13 cellular contexts compared by ENCODE assay signal in the genomic region with DNA sequence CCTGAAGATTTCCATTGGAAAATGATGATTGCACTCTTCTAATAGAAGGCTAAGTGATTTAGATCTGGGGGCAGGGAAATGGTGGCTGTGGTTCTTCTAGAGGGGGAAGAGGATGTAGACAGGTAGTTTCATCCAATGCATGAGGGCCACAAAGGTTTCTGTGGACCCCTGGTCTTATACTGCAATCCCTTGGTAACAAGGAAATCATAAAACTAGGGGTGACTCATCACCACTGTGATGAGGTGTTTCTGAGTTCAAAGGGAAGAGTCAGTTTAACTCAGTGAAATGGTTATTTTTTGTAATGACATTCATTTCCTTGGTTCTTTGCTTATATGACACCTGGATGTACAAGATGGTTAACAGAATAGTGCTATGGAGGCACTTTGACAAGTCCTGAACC. TPM values are rescaled to one million over a fixed set of nuclear protein-coding genes. Genes with fewer than 3 reads are reported as not detected.
DNase-seq lines count a peak whose midpoint lies in the region; ATAC-seq and TF ChIP-seq lines count a peak whose summit lies in the region.
"Had no signal": no experiment of that assay in that cellular context is flagged by ENCODE, and none has a peak within 500 bp of the region (broad histone marks: within the 10 kb centered on the region; RNA-seq: fewer than 3 reads in every experiment).

No MANE protein-coding gene starts in this region.

- TF ChIP-seq CTCF in astrocyte of the spinal cord (IDR thresholded peaks at IDR 0.05; ENCODE audit: low read depth, low read length) (no peak), nephron progenitor cell (IDR thresholded peaks at IDR 0.05) (no peak)

- H3K9me3 Mint-ChIP-seq in nephron progenitor cell: no peaks in the 10 kb centered on the region

- peak; percentile 77 for DNase-seq in A172 (ENCODE audit: low spot score)
- DNase-seq in HT1080 (ENCODE audit: low read depth): peak; percentile 85
- DNase-seq in astrocyte of the spinal cord (ENCODE audit: low read depth, low spot score): peak; percentile 81
- DNase-seq in iris pigment epithelial cell (ENCODE audit: low read depth): peak; percentile 76
- DNase-seq in nephron progenitor cell: no peak
- no peak for DNase-seq in C1 segment of cervical spinal cord (lab: John Stamatoyannopoulos, UW)
- DNase-seq in epidermal melanocyte (ENCODE audit: insufficient read length, low spot score): no peak
- DNase-seq: 8988T; activated CD4-positive, alpha-beta T cell treated with anti-CD3 and anti-CD28 coated beads, Interleukin-2, amount 50 U/mL, for 1 hour; erythroblast; NCI-H187 had no signal

- no peak overlapping the region for H3K4me3 Mint-ChIP-seq in nephron progenitor cell

- H3K27me3 Mint-ChIP-seq in nephron progenitor cell (ENCODE audit: low read depth, poor library complexity): peaks cover 9% of the 10 kb centered on the region

- no peaks in the 10 kb centered on the region for H3K36me3 Mint-ChIP-seq in nephron progenitor cell (ENCODE audit: low read depth)

- in situ Hi-C loops in astrocyte of the spinal cord (cut with HindIII; ENCODE audit: low sequenced_read_pairs): no loop called here

- H3K4me3 ChIP-seq in astrocyte of the spinal cord (ENCODE audit: low read depth, low read length): no peak overlapping the region

- no peak for ATAC-seq in HG03045 (IDR thresholded peaks at IDR 0.05; ENCODE audit: unreplicated experiment)
- ATAC-seq: sciatic nerve had no signal

- no peak overlapping the region for H3K27ac Mint-ChIP-seq in nephron progenitor cell

- peaks cover 49% of the 10 kb centered on the region for H3K4me1 Mint-ChIP-seq in nephron progenitor cell

RNA-seq across cellular contexts. Expression of gene B3GALT5, which starts 20.3 kb away (rescaled TPM):
- 0.14 and 0.48 TPM in 2 replicates for total RNA-seq in A172 (2014; rRNA removed; shearing (Covaris generic))
- 2.2 and 3.5 TPM in 2 replicates for total RNA-seq in HT1080 (2014; rRNA removed; shearing (Covaris generic))
- 1.1 and 2.1 TPM in 2 replicates for polyA plus RNA-seq in HT1080 (2015; cell fraction: cytosol; rRNA removed)
- polyA plus RNA-seq in HT1080 (2015; cell fraction: nucleus; rRNA removed): 4.2 and 5.6 TPM in 2 replicates
- total RNA-seq: sciatic nerve had no signal

Comparison
In these comparisons a context has a peak if more than half of its experiments do, and no peak if none do; other contexts are left out.
1. DNase-seq: peak in A172 (single experiment), HT1080 (single experiment), astrocyte of the spinal cord (single experiment) and iris pigment epithelial cell (single experiment); none in nephron progenitor cell (single experiment), C1 segment of cervical spinal cord (0 of 14) and epidermal melanocyte (single experiment).